Comparison of ENCODE assay signal across 13 cellular contexts in the genomic region with DNA sequence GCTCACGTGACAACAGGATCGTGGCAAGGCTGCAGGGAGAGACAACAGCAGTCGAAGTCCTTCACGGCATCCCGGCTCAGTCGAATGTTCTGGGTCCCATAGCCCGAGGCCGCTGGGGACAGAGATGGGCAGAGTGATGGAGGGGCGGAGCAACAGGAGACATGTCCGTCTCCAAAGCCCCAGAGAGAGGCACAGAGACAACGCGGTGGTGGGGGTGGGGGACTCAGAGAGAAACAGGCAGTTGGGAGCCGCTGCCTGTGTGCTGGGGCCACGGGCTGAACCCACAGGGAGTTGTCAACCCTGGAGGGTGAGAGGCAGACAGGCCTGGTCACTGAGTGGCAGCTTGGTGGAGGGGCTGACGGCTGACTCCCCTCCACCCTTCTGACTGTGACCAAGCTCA. TPM values are rescaled to one million over a fixed set of nuclear protein-coding genes. Genes with fewer than 3 reads are reported as not detected.
DNase-seq lines count a peak whose midpoint lies in the region; ATAC-seq and TF ChIP-seq lines count a peak whose summit lies in the region.
"Had no signal": no experiment of that assay in that cellular context is flagged by ENCODE, and none has a peak within 500 bp of the region (broad histone marks: within the 10 kb centered on the region; RNA-seq: fewer than 3 reads in every experiment).

No MANE protein-coding gene starts in this region.

- ATAC-seq in heart right ventricle = peak in 3 of 8 donors; percentile 2 to 20 (median 5)
- no peak for ATAC-seq in naive thymus-derived CD4-positive, alpha-beta T cell

- no peaks in the 10 kb centered on the region for H3K27me3 Mint-ChIP-seq in activated naive CD4-positive, alpha-beta T cell treated with anti-CD3 and anti-CD28 coated beads, Interleukin-2, amount 50 U/mL, for 24 hours
- no peaks in the 10 kb centered on the region for H3K27me3 Mint-ChIP-seq in naive thymus-derived CD4-positive, alpha-beta T cell
- no peaks in the 10 kb centered on the region for H3K27me3 Mint-ChIP-seq in type B pancreatic cell
- H3K27me3 Mint-ChIP-seq: brain had no signal

- no peak overlapping the region for H4K12ac ChIP-seq in trophoblast cell (ENCODE audit: low read depth, low read length)

- H3K9me3 Mint-ChIP-seq in activated naive CD4-positive, alpha-beta T cell treated with anti-CD3 and anti-CD28 coated beads, Interleukin-2, amount 50 U/mL, for 24 hours = no peaks in the 10 kb centered on the region
- H3K9me3 Mint-ChIP-seq in naive thymus-derived CD4-positive, alpha-beta T cell = peaks cover 0 to 2% (median 0%) of the 10 kb centered on the region in 11 donors
- no peaks in the 10 kb centered on the region for H3K9me3 Mint-ChIP-seq in type B pancreatic cell
- H3K9me3 Mint-ChIP-seq: brain had no signal

- H4K91ac ChIP-seq in trophoblast cell (ENCODE audit: low read depth, low read length) = no peak overlapping the region

- TF ChIP-seq CTCF in heart right ventricle (IDR thresholded peaks at IDR 0.05) (no peak), right atrium auricular region (IDR thresholded peaks at IDR 0.05) (no peak), type B pancreatic cell (conservative IDR thresholded peaks at IDR 0.05) (no peak)

- CTCF ChIA-PET in naive thymus-derived CD4-positive, alpha-beta T cell (lab: Charles Lee) = interaction anchor here (1.2 to 11.3 kb wide), 4 partner anchors 10 to 54 kb away, joined by 3 to 151 read pairs (median 62); no protein-coding TSS in a partner anchor

- H3K4me1 ChIP-seq in heart right ventricle (peaks cover 0 to 51% (median 11%) of the 10 kb centered on the region in 9 donors), right atrium auricular region (peaks cover 0 to 13% of the 10 kb centered on the region in 2 donors), trophoblast cell (ENCODE audit: control insufficient read depth in 1 of 2, insufficient read depth in 2 of 2, low read length in 2 of 2) (peaks cover 6 to 10% of the 10 kb centered on the region in 2 experiments)
- peaks cover 63 to 74% of the 10 kb centered on the region in 2 donors for H3K4me1 ChIP-seq in naive thymus-derived CD4-positive, alpha-beta T cell (ENCODE audit: control insufficient read depth in 2 of 2, insufficient read depth in 2 of 2, low read length in 2 of 2)

- H3K4me3 Mint-ChIP-seq in activated naive CD4-positive, alpha-beta T cell treated with anti-CD3 and anti-CD28 coated beads, Interleukin-2, amount 50 U/mL, for 24 hours = peak overlapping the region; percentile 79
- H3K4me3 Mint-ChIP-seq in naive thymus-derived CD4-positive, alpha-beta T cell = peak overlapping the region; percentile 90 to 99 (median 94)
- H3K4me3 Mint-ChIP-seq in type B pancreatic cell = no peak overlapping the region
- H3K4me3 Mint-ChIP-seq: brain had no signal

- intact Hi-C loops in heart right ventricle (cut with DNase I) = no loop called here
- intact Hi-C loops in naive thymus-derived CD4-positive, alpha-beta T cell (cut with micrococcal nuclease) = loop anchor here (1.0 to 10.0 kb wide), 2 partner anchors 8 to 445 kb away; a partner anchor contains a TSS

- H3K9me3 ChIP-seq in heart right ventricle (no peaks in the 10 kb centered on the region), right atrium auricular region (no peaks in the 10 kb centered on the region), trophoblast cell (ENCODE audit: insufficient read depth, low read depth, low read length) (peaks cover 5% of the 10 kb centered on the region)
- no peaks in the 10 kb centered on the region for H3K9me3 ChIP-seq in naive thymus-derived CD4-positive, alpha-beta T cell (ENCODE audit: control insufficient read depth in 2 of 3, low read length in 3 of 3)

- no peaks in the 10 kb centered on the region for H3K79me1 ChIP-seq in trophoblast cell (ENCODE audit: low read length)

- H2AK5ac ChIP-seq in trophoblast cell (ENCODE audit: low read length) = no peak overlapping the region

- H2BK5ac ChIP-seq in trophoblast cell (ENCODE audit: low read depth, low read length, poor library complexity) = no peak overlapping the region

- H3K36me3 ChIP-seq in heart right ventricle (peaks cover 0 to 69% (median 47%) of the 10 kb centered on the region in 9 donors), right atrium auricular region (peaks cover 50% of the 10 kb centered on the region), trophoblast cell (ENCODE audit: control insufficient read depth in 1 of 2, insufficient read depth in 2 of 2, low read length in 2 of 2) (peaks cover 38 to 46% of the 10 kb centered on the region in 2 experiments)
- peaks cover 8 to 49% (median 11%) of the 10 kb centered on the region in 3 experiments for H3K36me3 ChIP-seq in naive thymus-derived CD4-positive, alpha-beta T cell (ENCODE audit: control insufficient read depth in 2 of 3, insufficient read depth in 3 of 3, low read length in 3 of 3)

- H3K18ac ChIP-seq in trophoblast cell (ENCODE audit: low read length) = no peak overlapping the region

- no peak overlapping the region for H3K23ac ChIP-seq in trophoblast cell (ENCODE audit: low read length)

- H3K79me2 ChIP-seq in trophoblast cell (ENCODE audit: control insufficient read depth, insufficient read depth, low read length, poor library complexity) = no peaks in the 10 kb centered on the region

- POLR2A ChIA-PET in naive thymus-derived CD4-positive, alpha-beta T cell (lab: Charles Lee) = interaction anchor here (0.9 to 21.0 kb wide), 9 partner anchors 6 to 116 kb away, joined by 3 to 687 read pairs (median 5); a partner anchor contains a TSS

- peak overlapping the region in 1 of 10 donors; percentile 33 for H3K4me3 ChIP-seq in heart right ventricle
- H3K4me3 ChIP-seq in right atrium auricular region = no peak overlapping the region
- H3K4me3 ChIP-seq in naive thymus-derived CD4-positive, alpha-beta T cell (ENCODE audit: low read length) = peak overlapping the region; percentile 88
- H3K4me3 ChIP-seq in trophoblast cell (ENCODE audit: low read depth, low read length) = no peak overlapping the region

- no peak overlapping the region for H3K14ac ChIP-seq in trophoblast cell (ENCODE audit: low read length)

- peak overlapping the region; percentile 98 for H3K27ac Mint-ChIP-seq in activated naive CD4-positive, alpha-beta T cell treated with anti-CD3 and anti-CD28 coated beads, Interleukin-2, amount 50 U/mL, for 24 hours
- H3K27ac Mint-ChIP-seq in naive thymus-derived CD4-positive, alpha-beta T cell = peak overlapping the region; percentile 91 to 99 (median 98)
- peak overlapping the region; percentile 39 for H3K27ac Mint-ChIP-seq in type B pancreatic cell

- H4K8ac ChIP-seq in trophoblast cell (ENCODE audit: low read depth, low read length) = no peak overlapping the region

- H2BK120ac ChIP-seq in trophoblast cell (ENCODE audit: insufficient read depth, low read length, poor library complexity) = no peak overlapping the region

- DNase-seq in heart right ventricle (peak in 1 of 2 donors; percentile 34), right atrium auricular region (ENCODE audit: low spot score) (no peak), type B pancreatic cell (ENCODE audit: extremely low spot score, unreplicated experiment) (no peak), hypothalamus (lab: John Stamatoyannopoulos, UW) (no peak), activated gamma-delta T cell (lab: John Stamatoyannopoulos, UW) (no peak), trophoblast cell (no peak)
- DNase-seq in naive thymus-derived CD4-positive, alpha-beta T cell = peak in 3 of 9 donors; percentile 15 to 35 (median 25)
- DNase-seq: activated CD4-positive, CD25-positive, alpha-beta regulatory T cell treated with anti-CD3 and anti-CD28 coated beads, Interleukin-2, amount 50 U/mL, for 72 hours; GDM1; NCI-H226 had no signal

- no peak overlapping the region for H2AFZ ChIP-seq in trophoblast cell (ENCODE audit: insufficient read depth, low read length, poor library complexity)

- H3K4ac ChIP-seq in trophoblast cell (ENCODE audit: low read depth, low read length) = no peak overlapping the region

- no peak overlapping the region for H3K4me2 ChIP-seq in trophoblast cell (ENCODE audit: low read length)

- H2BK12ac ChIP-seq in trophoblast cell (ENCODE audit: low read length) = no peak overlapping the region

- H3K9ac ChIP-seq in trophoblast cell (ENCODE audit: low read length) = no peak overlapping the region

- WGBS in heart right ventricle, 2 donors = 66 to 67% methylated on average over 15 of the region's 15 CpGs
- WGBS in trophoblast cell (ENCODE audit: extremely low coverage, insufficient coverage, insufficient read length) = no CpG with 5 or more reads among the region's 15 CpGs

- H3K4me1 Mint-ChIP-seq in activated naive CD4-positive, alpha-beta T cell treated with anti-CD3 and anti-CD28 coated beads, Interleukin-2, amount 50 U/mL, for 24 hours = peaks cover 76% of the 10 kb centered on the region
- H3K4me1 Mint-ChIP-seq in naive thymus-derived CD4-positive, alpha-beta T cell = peaks cover 46 to 76% (median 71%) of the 10 kb centered on the region in 7 donors
- H3K4me1 Mint-ChIP-seq in type B pancreatic cell (ENCODE audit: unreplicated experiment) = peaks cover 4% of the 10 kb centered on the region

- H3K27ac ChIP-seq in heart right ventricle (peak overlapping the region in 7 of 10 donors; percentile 7 to 62 (median 27)), right atrium auricular region (peak overlapping the region in 1 of 2 donors; percentile 7), trophoblast cell (ENCODE audit: low read depth, low read length) (no peak overlapping the region)
- peak overlapping the region; percentile 88 for H3K27ac ChIP-seq in naive thymus-derived CD4-positive, alpha-beta T cell (ENCODE audit: low read depth, low read length)

- H3K36me3 Mint-ChIP-seq in activated naive CD4-positive, alpha-beta T cell treated with anti-CD3 and anti-CD28 coated beads, Interleukin-2, amount 50 U/mL, for 24 hours = peaks cover 8% of the 10 kb centered on the region
- H3K36me3 Mint-ChIP-seq in naive thymus-derived CD4-positive, alpha-beta T cell = peaks cover 6 to 60% (median 31%) of the 10 kb centered on the region in 5 donors
- H3K36me3 Mint-ChIP-seq in type B pancreatic cell = peaks cover 5% of the 10 kb centered on the region

- H3K27me3 ChIP-seq in heart right ventricle (no peaks in the 10 kb centered on the region), right atrium auricular region (no peaks in the 10 kb centered on the region), trophoblast cell (ENCODE audit: insufficient read depth, low read length) (no peaks in the 10 kb centered on the region)
- H3K27me3 ChIP-seq in naive thymus-derived CD4-positive, alpha-beta T cell (ENCODE audit: control insufficient read depth in 2 of 2, insufficient read depth in 2 of 2, low read length in 2 of 2) = no peaks in the 10 kb centered on the region

RNA-seq across cellular contexts. Expression of a gene that starts 20.4 kb away (rescaled TPM):
- total RNA-seq in heart right ventricle (10 to 100 TPM; 38.0 to 53.9 (median 45.1) TPM), right atrium auricular region (10 to 100 TPM; 39.0 to 62.3 TPM), type B pancreatic cell (ENCODE audit: low replicate concordance) (56.3 and 62.0 TPM in 2 replicates)
- polyA plus RNA-seq in heart right ventricle = 100 to 1,000 TPM in 1 of 2 donors, 10 to 100 TPM in 1; 82.6 to 120 TPM
- 100 to 1,000 TPM; 222 to 267 (median 228) TPM for total RNA-seq in naive thymus-derived CD4-positive, alpha-beta T cell
- polyA plus RNA-seq in naive thymus-derived CD4-positive, alpha-beta T cell = 1,000 to 10,000 TPM in 1 of 2 donors, 100 to 1,000 TPM in 1; 933 to 1,232 TPM
- polyA plus RNA-seq in trophoblast cell (2013) = 47.8 and 53.3 TPM in 2 replicates

RNA-seq across cellular contexts. Expression of a gene that starts 21.2 kb away (rescaled TPM):
- total RNA-seq in heart right ventricle = 1 to 10 TPM in 1 of 10 donors, under 1 TPM in 9; 0.34 to 1.0 (median 0.57) TPM
- polyA plus RNA-seq in heart right ventricle = 1 to 10 TPM; 1.1 to 2.4 TPM
- 1 to 10 TPM in 1 of 2 donors, under 1 TPM in 1; 0.63 to 2.3 TPM for total RNA-seq in right atrium auricular region
- 1 to 10 TPM in 2 of 5 experiments, under 1 TPM in 3; 0.44 to 2.9 (median 0.58) TPM for total RNA-seq in naive thymus-derived CD4-positive, alpha-beta T cell
- polyA plus RNA-seq in naive thymus-derived CD4-positive, alpha-beta T cell = under 1 TPM in 1 of 2 donors, not detected in 1; 0.30 TPM
- total RNA-seq in type B pancreatic cell (ENCODE audit: low replicate concordance) = 5.1 and 5.2 TPM in 2 replicates
- polyA plus RNA-seq in trophoblast cell (2013) = 5.6 and 6.7 TPM in 2 replicates
- polyA plus RNA-seq: neural cell had no signal

RNA-seq across cellular contexts. Expression of a gene that starts 31.1 kb away (rescaled TPM):
- 10 to 100 TPM; 11.2 to 19.2 (median 16.7) TPM for total RNA-seq in heart right ventricle
- polyA plus RNA-seq in heart right ventricle = 10 to 100 TPM in 1 of 2 donors, 1 to 10 TPM in 1; 5.2 to 11.1 TPM
- total RNA-seq in right atrium auricular region = 10 to 100 TPM in 1 of 2 donors, 1 to 10 TPM in 1; 6.6 to 13.3 TPM
- 10 to 100 TPM; 45.6 to 69.4 (median 60.0) TPM for total RNA-seq in naive thymus-derived CD4-positive, alpha-beta T cell
- under 1 TPM; 0.25 to 0.74 TPM for polyA plus RNA-seq in naive thymus-derived CD4-positive, alpha-beta T cell
- 32.0 and 40.0 TPM in 2 replicates for total RNA-seq in type B pancreatic cell (ENCODE audit: low replicate concordance)
- polyA plus RNA-seq in trophoblast cell (2013) = 12.9 and 13.4 TPM in 2 replicates

RNA-seq across cellular contexts. Expression of a gene that starts 32.1 kb away (rescaled TPM):
- total RNA-seq in heart right ventricle (10 to 100 TPM in 2 of 10 donors, 1 to 10 TPM in 8; 4.7 to 23.4 (median 6.1) TPM), right atrium auricular region (10 to 100 TPM; 15.8 to 17.2 TPM), type B pancreatic cell (ENCODE audit: low replicate concordance) (4.5 and 12.1 TPM in 2 replicates)
- 10 to 100 TPM; 23.6 to 38.3 TPM for polyA plus RNA-seq in heart right ventricle
- total RNA-seq in naive thymus-derived CD4-positive, alpha-beta T cell = 10 to 100 TPM in 1 of 5 experiments, 1 to 10 TPM in 4; 1.9 to 14.5 (median 3.5) TPM
- 10 to 100 TPM in 1 of 2 donors, 1 to 10 TPM in 1; 6.9 to 12.3 TPM for polyA plus RNA-seq in naive thymus-derived CD4-positive, alpha-beta T cell
- 8.2 and 9.4 TPM in 2 replicates for polyA plus RNA-seq in trophoblast cell (2013)
- polyA plus RNA-seq: neural cell had no signal

RNA-seq across cellular contexts. Expression of a gene that starts 47.5 kb away (rescaled TPM):
- 100 to 1,000 TPM in 2 of 10 donors, 10 to 100 TPM in 8; 49.0 to 175 (median 71.4) TPM for total RNA-seq in heart right ventricle
- 10 to 100 TPM; 63.2 to 83.6 TPM for polyA plus RNA-seq in heart right ventricle
- 100 to 1,000 TPM in 1 of 2 donors, 10 to 100 TPM in 1; 98.2 to 123 TPM for total RNA-seq in right atrium auricular region
- 100 to 1,000 TPM in 1 of 5 experiments, 10 to 100 TPM in 3, 1 to 10 TPM in 1; 8.2 to 177 (median 47.5) TPM for total RNA-seq in naive thymus-derived CD4-positive, alpha-beta T cell
- polyA plus RNA-seq in naive thymus-derived CD4-positive, alpha-beta T cell = 100 to 1,000 TPM; 117 to 129 TPM
- total RNA-seq in type B pancreatic cell (ENCODE audit: low replicate concordance) = 102 and 106 TPM in 2 replicates
- polyA plus RNA-seq in trophoblast cell (2013) = 35.6 and 38.5 TPM in 2 replicates
- polyA plus RNA-seq: neural cell had no signal

Comparison
In these comparisons a context has a peak if more than half of its experiments do, and no peak if none do; other contexts are left out.
1. H3K27ac Mint-ChIP-seq: peak in every context shown above with its lines; median percentile 98 in activated naive CD4-positive, alpha-beta T cell treated with anti-CD3 and anti-CD28 coated beads, Interleukin-2, amount 50 U/mL, for 24 hours; 98 in naive thymus-derived CD4-positive, alpha-beta T cell; 39 in type B pancreatic cell.
2. intact Hi-C loops: an anchor here in naive thymus-derived CD4-positive, alpha-beta T cell (1.0 to 10.0 kb wide); none called in heart right ventricle.